ENCODE assay signal across 21 cellular contexts in the genomic region with DNA sequence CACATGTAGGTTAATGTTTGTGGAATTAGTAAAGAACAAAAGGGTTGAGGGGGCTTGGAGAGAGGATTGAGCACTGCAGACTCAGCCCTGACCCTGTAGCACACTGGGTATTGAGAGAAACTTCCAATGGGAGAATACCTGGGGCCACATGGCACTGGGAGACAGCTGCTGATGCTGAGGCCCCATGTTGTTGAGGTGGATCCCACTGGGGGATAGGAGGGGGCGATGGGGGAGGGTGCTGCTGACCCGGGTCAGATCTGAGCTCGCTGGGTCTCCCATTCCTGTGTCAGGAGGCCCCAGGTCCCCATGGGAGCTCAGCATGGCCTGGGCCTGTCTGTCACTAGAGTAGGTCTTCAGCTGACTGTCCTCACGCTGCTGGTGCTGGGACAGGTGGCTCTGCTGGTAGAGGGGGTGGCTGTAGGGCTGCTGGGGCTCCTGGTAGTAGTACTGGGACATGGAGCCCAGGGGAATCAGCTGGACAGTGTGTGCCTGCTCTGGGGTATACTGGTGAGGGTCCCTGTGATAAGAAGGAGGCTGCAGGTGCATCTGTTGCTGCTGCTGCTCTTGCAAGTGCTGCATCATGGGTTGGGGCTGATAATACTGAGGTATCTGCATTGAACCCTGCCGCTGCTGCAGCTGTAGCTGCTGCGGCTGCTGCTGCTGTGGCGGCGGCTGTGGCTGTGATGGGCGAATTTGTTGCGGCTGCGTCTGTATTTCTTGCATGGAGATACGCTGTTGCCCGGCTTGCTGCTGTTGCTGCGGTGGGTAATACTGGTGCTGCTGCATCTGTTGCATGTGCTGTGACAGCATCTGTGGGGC.
"Had no signal": no experiment of that assay in that cellular context is flagged by ENCODE, and none has a peak within 500 bp of the region (broad histone marks: within the 10 kb centered on the region; RNA-seq: fewer than 3 reads in every experiment).

No MANE protein-coding gene starts in this region.

- H3K27ac ChIP-seq: coronary artery, esophagus muscularis mucosa, gastrocnemius medialis, neural progenitor cell, tibial nerve had no signal

- H3K4me3 Mint-ChIP-seq: activated naive CD4-positive, alpha-beta T cell treated with anti-CD3 and anti-CD28 coated beads, Interleukin-2, amount 10 ng/mL, durations not matched to agents 7 days and 5 days; activated T-cell treated with anti-CD3 and anti-CD28 coated beads, Interleukin-2, amount 50 U/mL, for 4 hours; mesothelial cell of epicardium; naive thymus-derived CD8-positive, alpha-beta T cell; neural progenitor cell; stimulated activated naive CD8-positive, alpha-beta T cell treated with anti-CD3 and anti-CD28 coated beads, Interleukin-15, Interleukin-2, amounts not matched to agents 100 ng/mL and 50 ng/mL, for 24 hours had no signal

- H3K27ac Mint-ChIP-seq: activated naive CD4-positive, alpha-beta T cell treated with anti-CD3 and anti-CD28 coated beads, Interleukin-2, amount 10 ng/mL, durations not matched to agents 7 days and 5 days; mesothelial cell of epicardium; neural progenitor cell; progenitor cell of endocrine pancreas had no signal

- H3K36me3 ChIP-seq: gastrocnemius medialis, neural progenitor cell had no signal

- ATAC-seq: activated T-cell treated with anti-CD3 and anti-CD28 coated beads, Interleukin-2, amount 50 U/mL, for 4 hours; gastrocnemius medialis; left ventricle myocardium superior; naive thymus-derived CD8-positive, alpha-beta T cell had no signal

- H2AFZ ChIP-seq: neural progenitor cell had no signal

- DNase-seq: activated CD4-positive, alpha-beta T cell treated with anti-CD3 and anti-CD28 coated beads, Interleukin-2, amount 50 U/mL, for 1 hour; activated effector memory CD4-positive, alpha-beta T cell treated with Interleukin-2 at 50 U/mL for 16 hours; activated naive CD4-positive, alpha-beta T cell treated with anti-CD3 and anti-CD28 coated beads, Interleukin-2, amount 10 ng/mL, durations not matched to agents 7 days and 5 days; activated T-cell treated with anti-CD3 and anti-CD28 coated beads, Interleukin-2, amount 50 U/mL, for 4 hours; cerebellar nuclear complex; gastrocnemius medialis; hippocampal formation; left ventricle myocardium superior; mammary epithelial cell; naive thymus-derived CD8-positive, alpha-beta T cell; retina; spleen; stimulated activated CD4-positive, alpha-beta T cell treated with anti-CD3 and anti-CD28 coated beads, Interleukin-4, amount 100 ng/mL, for 24 hours; substantia nigra had no signal

- H3K4me1 ChIP-seq: gastrocnemius medialis, neural progenitor cell had no signal

- H3K9me3 Mint-ChIP-seq: activated naive CD4-positive, alpha-beta T cell treated with anti-CD3 and anti-CD28 coated beads, Interleukin-2, amount 10 ng/mL, durations not matched to agents 7 days and 5 days; activated T-cell treated with anti-CD3 and anti-CD28 coated beads, Interleukin-2, amount 50 U/mL, for 4 hours; mesothelial cell of epicardium; naive thymus-derived CD8-positive, alpha-beta T cell; neural progenitor cell; stimulated activated naive CD8-positive, alpha-beta T cell treated with anti-CD3 and anti-CD28 coated beads, Interleukin-15, Interleukin-2, amounts not matched to agents 100 ng/mL and 50 ng/mL, for 24 hours had no signal

- H3K4me3 ChIP-seq: coronary artery, esophagus muscularis mucosa, gastrocnemius medialis, neural progenitor cell, spleen, tibial nerve had no signal

- H3K4me1 Mint-ChIP-seq: mesothelial cell of epicardium, neural progenitor cell had no signal

- H3K27me3 ChIP-seq: esophagus muscularis mucosa, gastrocnemius medialis, neural progenitor cell, spleen, tibial nerve had no signal

- H3K27me3 Mint-ChIP-seq: activated naive CD4-positive, alpha-beta T cell treated with anti-CD3 and anti-CD28 coated beads, Interleukin-2, amount 10 ng/mL, durations not matched to agents 7 days and 5 days; naive thymus-derived CD8-positive, alpha-beta T cell; progenitor cell of endocrine pancreas; stimulated activated naive CD8-positive, alpha-beta T cell treated with anti-CD3 and anti-CD28 coated beads, Interleukin-15, Interleukin-2, amounts not matched to agents 100 ng/mL and 50 ng/mL, for 24 hours had no signal

- H3K9ac ChIP-seq: neural progenitor cell had no signal

- H3K4me2 ChIP-seq: neural progenitor cell had no signal

- H3K9me3 ChIP-seq: esophagus muscularis mucosa, gastrocnemius medialis, spleen, tibial nerve had no signal
